In genomic region chr5:176887252-176887849, GRCh38 we compare ENCODE assay signal across 2 cellular contexts.
A peak's percentile ranks its signal among the peaks of the same experiment; 100 is the strongest.
TF ChIP-seq lines count a peak whose summit lies in the region.

No MANE protein-coding gene starts in this region.

TF ChIP-seq in HepG2, 621 proteins besides CTCF, POLR2A, EP300 and RAD21:
- TF ChIP-seq ZNF513 (CRISPR knock-in tag; conservative IDR thresholded peaks at IDR 0.05) (no peak), STAG1 (CRISPR knock-in tag; IDR thresholded peaks at IDR 0.05) (peak; percentile 26; the same call in 1 of the 2 replicates)

TF ChIP-seq in WTC11, 78 proteins besides CTCF, POLR2A, EP300 and RAD21:
- TF ChIP-seq ESRRA (CRISPR knock-in tag; IDR thresholded peaks at IDR 0.05; ENCODE audit: borderline replicate concordance) (no peak), ATF3 (CRISPR knock-in tag; conservative IDR thresholded peaks at IDR 0.05) (no peak), ZNF138 (CRISPR knock-in tag; conservative IDR thresholded peaks at IDR 0.05) (no peak), NFE2L1 (CRISPR knock-in tag; IDR thresholded peaks at IDR 0.05) (no peak), E2F5 (CRISPR knock-in tag; IDR thresholded peaks at IDR 0.05) (no peak), TP53 (CRISPR knock-in tag; IDR thresholded peaks at IDR 0.05) (no peak)
TF ChIP-seq in WTC11: peak in this region for 0.
